11 cellular contexts compared by ENCODE assay signal in the genomic region with DNA sequence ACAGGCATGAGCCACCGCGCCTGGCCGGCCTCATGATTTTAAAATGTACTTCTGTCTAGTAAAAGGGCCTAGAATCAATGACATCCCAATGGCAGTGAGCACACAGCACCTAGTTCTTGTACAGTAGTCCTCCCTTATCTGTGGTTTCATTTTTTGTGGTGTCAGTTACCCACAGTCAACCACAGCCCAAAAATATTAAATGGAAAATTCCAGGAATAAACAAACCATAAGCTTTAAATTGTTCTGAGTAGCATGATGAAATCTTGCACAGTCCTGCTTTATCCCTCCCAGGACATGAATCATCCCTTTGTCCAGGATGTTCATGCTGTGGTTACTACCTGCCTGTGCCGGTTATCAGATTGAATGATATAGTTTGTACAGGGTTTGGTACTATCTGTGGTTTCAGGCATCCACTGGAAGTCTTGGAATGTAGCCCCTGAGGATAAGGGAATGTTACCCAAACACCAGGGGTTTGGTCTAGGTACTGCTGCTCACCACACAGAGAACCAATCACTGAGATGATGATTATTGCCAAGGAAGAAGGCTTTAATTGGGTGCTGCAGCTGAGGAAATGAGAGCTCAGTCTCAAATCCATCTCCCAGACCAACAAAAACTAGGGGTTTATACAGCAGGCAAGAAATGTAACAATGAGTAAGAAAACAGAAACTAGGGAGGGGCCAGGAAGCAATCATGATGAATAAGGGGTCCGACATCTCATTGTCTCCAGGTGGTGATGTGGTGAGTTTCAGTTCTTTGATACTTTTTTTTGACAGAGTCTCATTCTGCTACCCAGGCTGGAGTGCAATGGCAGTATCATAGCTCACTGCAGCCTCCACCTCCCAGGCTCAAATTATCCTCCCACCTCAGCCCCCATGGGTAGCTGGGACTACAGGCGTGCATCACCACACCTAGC. TPM values are rescaled to one million over a fixed set of nuclear protein-coding genes. Genes with fewer than 3 reads are reported as not detected.
DNase-seq lines count a peak whose midpoint lies in the region; TF ChIP-seq lines count a peak whose summit lies in the region.
"Had no signal": no experiment of that assay in that cellular context is flagged by ENCODE, and none has a peak within 500 bp of the region (broad histone marks: within the 10 kb centered on the region; RNA-seq: fewer than 3 reads in every experiment).

No MANE protein-coding gene starts in this region.

- no peak for DNase-seq in activated T-cell treated with anti-CD3 and anti-CD28 coated beads, Interleukin-2, amount 50 U/mL, for 24 hours
- no peak for DNase-seq in activated T-cell treated with anti-CD3 and anti-CD28 coated beads, Interleukin-2, amount 50 U/mL, for 1 hour
- DNase-seq in SK-MEL-5 (ENCODE audit: low read depth, low spot score) (peak; percentile 56), epithelial cell of esophagus (ENCODE audit: low read depth) (peak; percentile 86), GM19238 (ENCODE audit: insufficient read length, low spot score) (no peak), G401 (ENCODE audit: low spot score) (no peak), GOT3 (lab: John Stamatoyannopoulos, UW) (no peak)
- DNase-seq: caudate nucleus; CD4-positive, CD25-positive, alpha-beta regulatory T cell had no signal

- no peak overlapping the region for H3K4me3 ChIP-seq in epithelial cell of esophagus (ENCODE audit: low read length)
- H3K4me3 ChIP-seq: lung had no signal

- peaks cover 2% of the 10 kb centered on the region for H3K9me3 Mint-ChIP-seq in activated T-cell treated with anti-CD3 and anti-CD28 coated beads, Interleukin-2, amount 50 U/mL, for 24 hours
- no peaks in the 10 kb centered on the region for H3K9me3 Mint-ChIP-seq in stimulated activated naive CD8-positive, alpha-beta T cell treated with anti-CD3 and anti-CD28 coated beads, Interleukin-15, Interleukin-2, amounts not matched to agents 100 ng/mL and 50 ng/mL, for 24 hours

- H3K27me3 Mint-ChIP-seq in activated T-cell treated with anti-CD3 and anti-CD28 coated beads, Interleukin-2, amount 50 U/mL, for 24 hours, result peaks cover 14% of the 10 kb centered on the region
- H3K27me3 Mint-ChIP-seq in stimulated activated naive CD8-positive, alpha-beta T cell treated with anti-CD3 and anti-CD28 coated beads, Interleukin-15, Interleukin-2, amounts not matched to agents 100 ng/mL and 50 ng/mL, for 24 hours, result no peaks in the 10 kb centered on the region
- H3K27me3 Mint-ChIP-seq: CD4-positive, CD25-positive, alpha-beta regulatory T cell had no signal

- H3K27ac Mint-ChIP-seq in activated T-cell treated with anti-CD3 and anti-CD28 coated beads, Interleukin-2, amount 50 U/mL, for 24 hours, result peak overlapping the region; percentile 91
- H3K27ac Mint-ChIP-seq in stimulated activated naive CD8-positive, alpha-beta T cell treated with anti-CD3 and anti-CD28 coated beads, Interleukin-15, Interleukin-2, amounts not matched to agents 100 ng/mL and 50 ng/mL, for 24 hours, result peak overlapping the region; percentile 81
- H3K27ac Mint-ChIP-seq: CD4-positive, CD25-positive, alpha-beta regulatory T cell had no signal

- TF ChIP-seq CTCF in epithelial cell of esophagus (IDR thresholded peaks at IDR 0.05; ENCODE audit: insufficient read depth, low read depth, low read length, missing control alignments), result no peak

- in situ Hi-C loops in SK-MEL-5 (cut with HindIII; ENCODE audit: low pct_unique_long_range_greater_than_20kb, low sequenced_read_pairs) (no loop called here), G401 (cut with HindIII; ENCODE audit: low sequenced_read_pairs) (no loop called here)

- H3K36me3 Mint-ChIP-seq in activated T-cell treated with anti-CD3 and anti-CD28 coated beads, Interleukin-2, amount 50 U/mL, for 24 hours (ENCODE audit: low read depth), result no peaks in the 10 kb centered on the region
- H3K36me3 Mint-ChIP-seq in stimulated activated naive CD8-positive, alpha-beta T cell treated with anti-CD3 and anti-CD28 coated beads, Interleukin-15, Interleukin-2, amounts not matched to agents 100 ng/mL and 50 ng/mL, for 24 hours (ENCODE audit: low read depth), result no peaks in the 10 kb centered on the region
- H3K36me3 Mint-ChIP-seq: CD4-positive, CD25-positive, alpha-beta regulatory T cell had no signal

- H3K4me3 Mint-ChIP-seq in activated T-cell treated with anti-CD3 and anti-CD28 coated beads, Interleukin-2, amount 50 U/mL, for 24 hours, result no peak overlapping the region
- no peak overlapping the region for H3K4me3 Mint-ChIP-seq in stimulated activated naive CD8-positive, alpha-beta T cell treated with anti-CD3 and anti-CD28 coated beads, Interleukin-15, Interleukin-2, amounts not matched to agents 100 ng/mL and 50 ng/mL, for 24 hours
- H3K4me3 Mint-ChIP-seq: CD4-positive, CD25-positive, alpha-beta regulatory T cell had no signal

- peaks cover 17% of the 10 kb centered on the region for H3K4me1 Mint-ChIP-seq in activated T-cell treated with anti-CD3 and anti-CD28 coated beads, Interleukin-2, amount 50 U/mL, for 24 hours (ENCODE audit: low read depth)
- peaks cover 21% of the 10 kb centered on the region for H3K4me1 Mint-ChIP-seq in stimulated activated naive CD8-positive, alpha-beta T cell treated with anti-CD3 and anti-CD28 coated beads, Interleukin-15, Interleukin-2, amounts not matched to agents 100 ng/mL and 50 ng/mL, for 24 hours (ENCODE audit: low read depth)
- H3K4me1 Mint-ChIP-seq: CD4-positive, CD25-positive, alpha-beta regulatory T cell had no signal

RNA-seq across cellular contexts. Expression of gene FHL1, which starts 16.1 kb away (rescaled TPM):
- 15.8 and 16.2 TPM in 2 replicates for total RNA-seq in SK-MEL-5 (2014; rRNA removed; shearing (Covaris generic))
- 19.9 and 31.7 TPM in 2 replicates for polyA plus RNA-seq in SK-MEL-5 (2015; cell fraction: cytosol; rRNA removed)
- polyA plus RNA-seq in SK-MEL-5 (2015; cell fraction: nucleus; rRNA removed), result 10.7 and 13.0 TPM in 2 replicates
- 4.5 and 5.1 TPM in 2 replicates for total RNA-seq in G401 (2014; rRNA removed; shearing (Covaris generic))

Comparison
In these comparisons a context has a peak if more than half of its experiments do, and no peak if none do; other contexts are left out.
1. DNase-seq: peak in SK-MEL-5 (single experiment) and epithelial cell of esophagus (single experiment); none in activated T-cell treated with anti-CD3 and anti-CD28 coated beads, Interleukin-2, amount 50 U/mL, for 24 hours (single experiment), activated T-cell treated with anti-CD3 and anti-CD28 coated beads, Interleukin-2, amount 50 U/mL, for 1 hour (single experiment), GM19238 (single experiment), G401 (single experiment) and GOT3 (single experiment).